Comparison of ENCODE assay signal across 8 cellular contexts in the genomic region with DNA sequence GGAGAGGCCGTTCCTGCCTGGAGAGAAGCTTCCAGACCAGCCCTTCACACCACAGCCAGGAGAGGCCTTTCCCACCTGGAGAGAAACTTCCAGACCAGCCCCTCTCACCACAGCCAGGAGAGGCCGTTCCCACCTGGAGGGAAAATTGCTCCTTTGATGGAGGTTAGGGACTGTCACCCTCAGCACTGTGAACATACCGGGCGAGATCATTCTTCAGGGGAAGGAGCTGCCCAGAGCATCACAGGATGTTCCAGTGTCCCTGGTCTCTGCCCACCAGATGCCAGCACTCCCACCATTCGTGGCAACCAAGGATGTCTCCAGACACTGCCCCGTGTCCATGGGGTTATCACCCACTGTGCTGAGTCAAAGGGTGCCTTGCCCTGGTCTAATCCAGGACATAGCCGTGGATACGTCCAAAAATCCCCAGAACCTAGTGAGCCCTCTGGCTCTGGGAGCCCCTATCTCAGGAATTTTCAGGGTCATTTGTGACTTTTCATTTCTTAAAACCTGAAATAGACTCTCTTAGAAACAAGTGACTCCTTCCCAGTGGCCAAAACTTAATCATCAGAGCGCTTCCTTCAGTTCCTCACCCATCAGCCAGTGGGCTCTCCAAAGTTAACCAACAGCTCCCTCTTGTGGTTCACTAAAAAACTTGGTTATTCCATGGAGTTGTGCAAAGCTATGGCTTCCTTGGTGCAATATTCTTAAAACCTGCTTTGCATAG.
DNase-seq lines count a peak whose midpoint lies in the region; ATAC-seq, FAIRE-seq and TF ChIP-seq lines count a peak whose summit lies in the region.

No MANE protein-coding gene starts in this region.

- no peaks in the 10 kb centered on the region for H3K9me3 ChIP-seq in lower lobe of right lung

- no peak overlapping the region for H3K27ac ChIP-seq in dorsolateral prefrontal cortex
- H3K27ac ChIP-seq in lower lobe of right lung = no peak overlapping the region

- intact Hi-C loops in dorsolateral prefrontal cortex (cut with DNase I) = loop anchor here (2.0 to 10.0 kb wide), 3 partner anchors 760 to 1328 kb away; partner anchors contain the start of gene STK32B (in 2 of the 2)
- intact Hi-C loops in lower lobe of right lung (cut with DNase I) = no loop called here

- peak; percentile 67 for TF ChIP-seq CTCF in GM12873 (IDR thresholded peaks at IDR 0.05; ENCODE audit: insufficient read depth, low read depth, low read length, missing control alignments)
- TF ChIP-seq CTCF in dorsolateral prefrontal cortex (IDR thresholded peaks at IDR 0.05 in 54 of 56, conservative IDR thresholded peaks at IDR 0.05 in 2 of 56; ENCODE audit: low read depth in 1 of 56, partially characterized antibody in 56 of 56) = peak; percentile 52 to 84 (median 77)
- peak; percentile 68 for TF ChIP-seq CTCF in lower lobe of right lung (IDR thresholded peaks at IDR 0.05)

- DNase-seq in AG08396 (ENCODE audit: low spot score) = peak; percentile 79
- DNase-seq in KG1 (lab: John Stamatoyannopoulos, UW) = peak; percentile 31
- peak; percentile 67 for DNase-seq in OCI-M1 (lab: John Stamatoyannopoulos, UW)
- DNase-seq in dorsolateral prefrontal cortex = peak in 2 of 10 donors; percentile 23 to 27
- no peak for DNase-seq in lower lobe of right lung
- DNase-seq in urothelium cell line (ENCODE audit: low spot score) = peak; percentile 58

- FAIRE-seq in urothelium cell line (lab: Jason Lieb, UNC) = no peak

- H3K4me3 ChIP-seq in dorsolateral prefrontal cortex = no peak overlapping the region
- no peak overlapping the region for H3K4me3 ChIP-seq in lower lobe of right lung

- H3K27me3 ChIP-seq in dorsolateral prefrontal cortex (no peaks in the 10 kb centered on the region), lower lobe of right lung (ENCODE audit: low read depth) (no peaks in the 10 kb centered on the region)

- ATAC-seq in lower lobe of right lung (peak; percentile 59 to 66), HG03025 (IDR thresholded peaks at IDR 0.05; ENCODE audit: low FRiP score, unreplicated experiment) (no peak)

- no peaks in the 10 kb centered on the region for H3K4me1 ChIP-seq in lower lobe of right lung

- H3K36me3 ChIP-seq in lower lobe of right lung = peaks cover 40% of the 10 kb centered on the region
